ENCODE assay signal across 1 cellular context in genomic region chr3:149936812-149937230, GRCh38.
TF ChIP-seq lines count a peak whose summit lies in the region.

No MANE protein-coding gene starts in this region.

TF ChIP-seq in endothelial cell of umbilical vein, 7 proteins besides CTCF, POLR2A, EP300 and RAD21 (continued from another document):
- TF ChIP-seq MAX (IDR thresholded peaks at IDR 0.05; ENCODE audit: insufficient read depth, insufficient read length) (no peak), GATA2 (IDR thresholded peaks at IDR 0.05; ENCODE audit: insufficient read depth, insufficient read length, low read depth, low read length) (no peak)
TF ChIP-seq in endothelial cell of umbilical vein: peak in this region for 0.
